ENCODE assay signal across 19 cellular contexts in the genomic region with DNA sequence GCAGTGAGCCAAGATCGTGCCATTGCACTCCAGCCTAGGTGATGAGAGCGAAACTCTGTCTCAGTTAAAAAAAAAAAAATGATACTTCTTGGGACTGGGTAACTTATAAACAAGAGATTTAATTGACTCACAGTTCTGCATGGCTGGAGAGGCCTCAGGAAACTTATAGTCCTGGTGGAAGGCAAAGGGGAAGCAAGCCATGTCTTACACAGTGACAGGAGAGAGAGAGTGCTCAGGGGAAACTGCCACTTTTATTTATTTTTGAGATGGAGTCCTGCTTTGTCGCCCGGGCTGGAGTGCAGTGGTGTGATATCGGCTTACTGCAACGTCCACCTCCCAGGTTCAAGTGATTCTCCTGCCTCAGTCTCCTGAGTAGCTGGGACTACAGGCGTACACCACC. TPM values are rescaled to one million over a fixed set of nuclear protein-coding genes. Genes with fewer than 3 reads are reported as not detected.
DNase-seq lines count a peak whose midpoint lies in the region; ATAC-seq and TF ChIP-seq lines count a peak whose summit lies in the region.
"Had no signal": no experiment of that assay in that cellular context is flagged by ENCODE, and none has a peak within 500 bp of the region (broad histone marks: within the 10 kb centered on the region; RNA-seq: fewer than 3 reads in every experiment).

No MANE protein-coding gene starts in this region.

- POLR2A ChIA-PET in SK-N-SH (lab: Yijun Ruan, JAX): interaction anchor here (1.5 kb wide), 1 partner anchor 8 kb away, joined by 6 read pairs; the partner anchor contains the start of gene SDF2L1
- POLR2A ChIA-PET in activated CD4-positive, alpha-beta memory T cell treated with anti-CD3 and anti-CD28 coated beads, Interleukin-2, amount 10 ng/mL, durations not matched to agents 7 days and 5 days (lab: Charles Lee): interaction anchor here (5.7 kb wide), 1 partner anchor 22 kb away, joined by 40 read pairs; the partner anchor contains the start of gene YDJC
- POLR2A ChIA-PET in naive thymus-derived CD4-positive, alpha-beta T cell (lab: Charles Lee): interaction anchor here (0.6 to 4.4 kb wide), 2 partner anchors 8 to 18 kb away, joined by 3 to 23 read pairs; partner anchors contain the start of gene SDF2L1
- POLR2A ChIA-PET in CD8-positive, alpha-beta T cell (lab: Charles Lee): no interaction called here

- H2AFZ ChIP-seq in SK-N-SH (ENCODE audit: low read depth): no peak overlapping the region
- no peak overlapping the region for H2AFZ ChIP-seq in GM23338

- H3K4me1 Mint-ChIP-seq in GM23338: peaks cover 21% of the 10 kb centered on the region; the same call in 2 of the 3 replicates
- H3K4me1 Mint-ChIP-seq in activated CD4-positive, alpha-beta memory T cell treated with anti-CD3 and anti-CD28 coated beads, Interleukin-2, amount 10 ng/mL, durations not matched to agents 7 days and 5 days: peaks cover 30% of the 10 kb centered on the region
- peaks cover 16 to 36% (median 25%) of the 10 kb centered on the region in 7 donors for H3K4me1 Mint-ChIP-seq in naive thymus-derived CD4-positive, alpha-beta T cell
- peaks cover 19% of the 10 kb centered on the region for H3K4me1 Mint-ChIP-seq in CD8-positive, alpha-beta T cell (ENCODE audit: low read depth)

- H3F3A ChIP-seq in SK-N-SH (replicated peaks; ENCODE audit: insufficient read depth) (no peaks in the 10 kb centered on the region), GM23338 (replicated peaks; ENCODE audit: low read depth) (peaks cover 31% of the 10 kb centered on the region)

- no peak for DNase-seq in SK-N-SH
- no peak for DNase-seq in GM23338 (ENCODE audit: low spot score)
- DNase-seq in activated CD4-positive, alpha-beta memory T cell treated with anti-CD3 and anti-CD28 coated beads, Interleukin-2, amount 10 ng/mL, durations not matched to agents 7 days and 5 days: no peak
- no peak for DNase-seq in naive thymus-derived CD4-positive, alpha-beta T cell
- DNase-seq in activated CD4-positive, CD25-positive, alpha-beta regulatory T cell (lab: John Stamatoyannopoulos, UW): no peak
- no peak for DNase-seq in midbrain (lab: John Stamatoyannopoulos, UW)
- no peak for DNase-seq in CD8-positive, alpha-beta T cell
- DNase-seq: CD4-positive, alpha-beta T cell; central memory CD4-positive, alpha-beta T cell; heart right ventricle; HFFc6; islet precursor cell; mesenchymal stem cell; NCI-H187; NK-92 treated with Interleukin-12 subunit alpha and Interleukin-12 subunit beta, amount 100 ng/mL, for 24 hours; stimulated activated naive CD4-positive, alpha-beta T cell treated with Interleukin-2 at 50 U/mL for 16 hours; T-helper 9 cell had no signal

- H3K4me2 ChIP-seq in SK-N-SH (peak overlapping the region; percentile 100; the same call in 1 of the 2 replicates), GM23338 (peak overlapping the region; percentile 87)
- H3K4me2 ChIP-seq: A549 had no signal

- H3K27me3 ChIP-seq in SK-N-SH (ENCODE audit: insufficient read depth): no peaks in the 10 kb centered on the region
- no peaks in the 10 kb centered on the region for H3K27me3 ChIP-seq in GM23338 (ENCODE audit: insufficient read depth)
- H3K27me3 ChIP-seq in naive thymus-derived CD4-positive, alpha-beta T cell (ENCODE audit: control insufficient read depth in 2 of 2, insufficient read depth in 2 of 2, low read length in 2 of 2): no peaks in the 10 kb centered on the region
- no peaks in the 10 kb centered on the region for H3K27me3 ChIP-seq in CD8-positive, alpha-beta T cell (ENCODE audit: insufficient read depth, low read length)
- H3K27me3 ChIP-seq: heart right ventricle had no signal

- intact Hi-C loops in naive thymus-derived CD4-positive, alpha-beta T cell (cut with micrococcal nuclease): no loop called here
- intact Hi-C loops in CD8-positive, alpha-beta T cell (cut with DNase I, micrococcal nuclease): no loop called here

- CTCF ChIA-PET in SK-N-SH (lab: Yijun Ruan, JAX): no interaction called here
- CTCF ChIA-PET in activated CD4-positive, alpha-beta memory T cell treated with anti-CD3 and anti-CD28 coated beads, Interleukin-2, amount 10 ng/mL, durations not matched to agents 7 days and 5 days (lab: Charles Lee): interaction anchor here (4.3 kb wide), 1 partner anchor 8 kb away, joined by 39 read pairs; the partner anchor contains the start of gene SDF2L1
- CTCF ChIA-PET in naive thymus-derived CD4-positive, alpha-beta T cell (lab: Charles Lee): no interaction called here
- CTCF ChIA-PET in CD8-positive, alpha-beta T cell (lab: Charles Lee): interaction anchor here (4.6 kb wide), 1 partner anchor 8 kb away, joined by 20 read pairs; the partner anchor contains the start of gene SDF2L1

- no peak overlapping the region for H3K9ac ChIP-seq in SK-N-SH

- H3K27ac ChIP-seq in SK-N-SH (ENCODE audit: low read depth in 2 of 2, low read length in 1 of 2) (no peak overlapping the region), GM23338 (ENCODE audit: low read depth) (no peak overlapping the region)
- H3K27ac ChIP-seq in naive thymus-derived CD4-positive, alpha-beta T cell (ENCODE audit: low read depth, low read length): no peak overlapping the region
- H3K27ac ChIP-seq in CD8-positive, alpha-beta T cell (ENCODE audit: low read depth, low read length): no peak overlapping the region
- H3K27ac ChIP-seq: A549, heart right ventricle had no signal

- WGBS in SK-N-SH (ENCODE audit: low lambda C conversion rate): 95% methylated on average over 6 of the region's 7 CpGs

- H3K9me3 ChIP-seq in SK-N-SH: no peaks in the 10 kb centered on the region
- H3K9me3 ChIP-seq in naive thymus-derived CD4-positive, alpha-beta T cell (ENCODE audit: control insufficient read depth in 2 of 3, low read length in 3 of 3): no peaks in the 10 kb centered on the region
- H3K9me3 ChIP-seq in CD8-positive, alpha-beta T cell (ENCODE audit: low read length): no peaks in the 10 kb centered on the region
- H3K9me3 ChIP-seq: A549, heart right ventricle had no signal

- no peak for ATAC-seq in SK-N-SH treated with all-trans-retinoic acid at 6 μM for 48 hours
- no peak for ATAC-seq in GM23338
- ATAC-seq in naive thymus-derived CD4-positive, alpha-beta T cell: no peak
- no peak for ATAC-seq in CD8-positive, alpha-beta T cell
- ATAC-seq: A549 had no signal

- H3K36me3 Mint-ChIP-seq in GM23338 (ENCODE audit: low read depth): peaks cover 40% of the 10 kb centered on the region
- peaks cover 25% of the 10 kb centered on the region for H3K36me3 Mint-ChIP-seq in activated CD4-positive, alpha-beta memory T cell treated with anti-CD3 and anti-CD28 coated beads, Interleukin-2, amount 10 ng/mL, durations not matched to agents 7 days and 5 days (ENCODE audit: low read depth)
- H3K36me3 Mint-ChIP-seq in naive thymus-derived CD4-positive, alpha-beta T cell: peaks cover 0 to 13% (median 7%) of the 10 kb centered on the region in 5 donors
- peaks cover 22% of the 10 kb centered on the region for H3K36me3 Mint-ChIP-seq in CD8-positive, alpha-beta T cell

- H3K27ac Mint-ChIP-seq in GM23338: no peak overlapping the region
- H3K27ac Mint-ChIP-seq in activated CD4-positive, alpha-beta memory T cell treated with anti-CD3 and anti-CD28 coated beads, Interleukin-2, amount 10 ng/mL, durations not matched to agents 7 days and 5 days: no peak overlapping the region
- no peak overlapping the region for H3K27ac Mint-ChIP-seq in naive thymus-derived CD4-positive, alpha-beta T cell
- H3K27ac Mint-ChIP-seq in CD8-positive, alpha-beta T cell: no peak overlapping the region
- H3K27ac Mint-ChIP-seq: CD4-positive, alpha-beta T cell had no signal

- H4K20me1 ChIP-seq in SK-N-SH (ENCODE audit: insufficient read depth) (no peaks in the 10 kb centered on the region), GM23338 (replicated peaks; ENCODE audit: insufficient read depth) (no peaks in the 10 kb centered on the region; the same call in 1 of the 2 replicates)

- TF ChIP-seq CTCF in SK-N-SH (IDR thresholded peaks at IDR 0.05) (no peak), GM23338 (conservative IDR thresholded peaks at IDR 0.05; ENCODE audit: low read depth in 2 of 2) (no peak)
- TF ChIP-seq CTCF in CD8-positive, alpha-beta T cell (IDR thresholded peaks at IDR 0.05): no peak

- peaks cover 0 to 8% of the 10 kb centered on the region in 2 experiments for H3K36me3 ChIP-seq in SK-N-SH (replicated peaks in 1 of 2; ENCODE audit: control insufficient read depth in 1 of 2, insufficient read depth in 2 of 2, low read length in 1 of 2)
- H3K36me3 ChIP-seq in GM23338 (ENCODE audit: insufficient read depth): peaks cover 12% of the 10 kb centered on the region; the same call in 1 of the 2 replicates
- H3K36me3 ChIP-seq in naive thymus-derived CD4-positive, alpha-beta T cell (ENCODE audit: control insufficient read depth in 2 of 3, insufficient read depth in 3 of 3, low read length in 3 of 3): peaks cover 0 to 6% (median 0%) of the 10 kb centered on the region in 3 experiments
- H3K36me3 ChIP-seq in CD8-positive, alpha-beta T cell (ENCODE audit: insufficient read depth, low read length): no peaks in the 10 kb centered on the region

- H3K9me3 Mint-ChIP-seq in GM23338: no peaks in the 10 kb centered on the region
- no peaks in the 10 kb centered on the region for H3K9me3 Mint-ChIP-seq in activated CD4-positive, alpha-beta memory T cell treated with anti-CD3 and anti-CD28 coated beads, Interleukin-2, amount 10 ng/mL, durations not matched to agents 7 days and 5 days
- no peaks in the 10 kb centered on the region for H3K9me3 Mint-ChIP-seq in naive thymus-derived CD4-positive, alpha-beta T cell
- H3K9me3 Mint-ChIP-seq in CD8-positive, alpha-beta T cell: no peaks in the 10 kb centered on the region
- H3K9me3 Mint-ChIP-seq: CD4-positive, alpha-beta T cell; HFFc6 had no signal

- TF ChIP-seq EP300 in SK-N-SH (IDR thresholded peaks at IDR 0.05; ENCODE audit: borderline replicate concordance in 1 of 2, low read depth in 1 of 2, low read length in 1 of 2): no peak

- no peaks in the 10 kb centered on the region for H3K9me2 ChIP-seq in SK-N-SH
- H3K9me2 ChIP-seq in GM23338 (ENCODE audit: insufficient read depth): no peaks in the 10 kb centered on the region

- H3K4me3 ChIP-seq in SK-N-SH (ENCODE audit: low read depth in 2 of 2, low read length in 1 of 2) (no peak overlapping the region), GM23338 (no peak overlapping the region; the same call in 1 of the 2 replicates)
- H3K4me3 ChIP-seq in naive thymus-derived CD4-positive, alpha-beta T cell (ENCODE audit: low read length): no peak overlapping the region
- H3K4me3 ChIP-seq in CD8-positive, alpha-beta T cell (ENCODE audit: low read depth, low read length): no peak overlapping the region
- H3K4me3 ChIP-seq: A549, heart right ventricle had no signal

- H3K4me1 ChIP-seq in SK-N-SH (ENCODE audit: control insufficient read depth in 1 of 2, insufficient read depth in 2 of 2, low read depth in 1 of 2, low read length in 1 of 2) (peaks cover 8 to 20% of the 10 kb centered on the region in 2 experiments; a peak in 2 of 4 replicates), GM23338 (ENCODE audit: insufficient read depth) (peaks cover 19% of the 10 kb centered on the region)
- H3K4me1 ChIP-seq in naive thymus-derived CD4-positive, alpha-beta T cell (ENCODE audit: control insufficient read depth in 2 of 2, insufficient read depth in 2 of 2, low read length in 2 of 2): peaks cover 12 to 15% of the 10 kb centered on the region in 2 donors
- H3K4me1 ChIP-seq in CD8-positive, alpha-beta T cell (ENCODE audit: insufficient read depth, low read length): peaks cover 26% of the 10 kb centered on the region
- H3K4me1 ChIP-seq: A549 had no signal

- H3K79me2 ChIP-seq in SK-N-SH (ENCODE audit: insufficient read depth): peaks cover 15% of the 10 kb centered on the region
- peaks cover 7% of the 10 kb centered on the region for H3K79me2 ChIP-seq in GM23338 (replicated peaks; ENCODE audit: insufficient read depth)

- no peak for TF ChIP-seq RAD21 in SK-N-SH (IDR thresholded peaks at IDR 0.05; ENCODE audit: low read length)

- H3K27me3 Mint-ChIP-seq in GM23338 (ENCODE audit: insufficient read depth, low read depth, poor library complexity): peaks cover 10% of the 10 kb centered on the region
- H3K27me3 Mint-ChIP-seq in activated CD4-positive, alpha-beta memory T cell treated with anti-CD3 and anti-CD28 coated beads, Interleukin-2, amount 10 ng/mL, durations not matched to agents 7 days and 5 days: no peaks in the 10 kb centered on the region
- no peaks in the 10 kb centered on the region for H3K27me3 Mint-ChIP-seq in naive thymus-derived CD4-positive, alpha-beta T cell
- H3K27me3 Mint-ChIP-seq in CD8-positive, alpha-beta T cell (ENCODE audit: low read depth): no peaks in the 10 kb centered on the region
- H3K27me3 Mint-ChIP-seq: CD4-positive, alpha-beta T cell had no signal

- peak overlapping the region; percentile 94 for H3K4me3 Mint-ChIP-seq in GM23338
- peak overlapping the region; percentile 81 for H3K4me3 Mint-ChIP-seq in activated CD4-positive, alpha-beta memory T cell treated with anti-CD3 and anti-CD28 coated beads, Interleukin-2, amount 10 ng/mL, durations not matched to agents 7 days and 5 days
- peak overlapping the region in 6 of 10 donors; percentile 45 to 89 (median 59) for H3K4me3 Mint-ChIP-seq in naive thymus-derived CD4-positive, alpha-beta T cell
- H3K4me3 Mint-ChIP-seq in CD8-positive, alpha-beta T cell: no peak overlapping the region

RNA-seq across cellular contexts. Expression of gene SDF2L1, which starts 8.2 kb away (rescaled TPM):
- polyA plus RNA-seq in SK-N-SH (2012; rRNA removed): 52.2 and 60.9 TPM in 2 replicates
- 29.9 and 44.0 TPM in 2 replicates for polyA plus RNA-seq in SK-N-SH (2012; cell fraction: cytosol; rRNA removed)
- 17.1 and 27.1 TPM in 2 replicates for polyA plus RNA-seq in SK-N-SH (2012; cell fraction: nucleus; rRNA removed)
- total RNA-seq in GM23338 (2014; rRNA removed; shearing (Covaris generic)): 60.3 and 62.3 TPM in 2 replicates
- polyA plus RNA-seq in GM23338 (2016; fragmentation: Nextera tagmentation; extraction: Ambion mirVana): 72.7 and 74.8 TPM in 2 replicates
- 10 to 100 TPM; 61.4 to 62.1 TPM for total RNA-seq in activated CD4-positive, alpha-beta memory T cell treated with anti-CD3 and anti-CD28 coated beads, Interleukin-2, amount 10 ng/mL, durations not matched to agents 7 days and 5 days
- 10 to 100 TPM; 22.1 to 99.8 (median 31.7) TPM for total RNA-seq in naive thymus-derived CD4-positive, alpha-beta T cell
- polyA plus RNA-seq in naive thymus-derived CD4-positive, alpha-beta T cell: 10 to 100 TPM; 70.2 to 72.4 TPM
- 10 to 100 TPM; 20.8 to 21.5 TPM for total RNA-seq in CD8-positive, alpha-beta T cell

RNA-seq across cellular contexts. Expression of gene PPIL2, which starts 15.5 kb away (rescaled TPM):
- polyA plus RNA-seq in SK-N-SH (2012; rRNA removed): 76.2 and 85.1 TPM in 2 replicates
- 29.3 and 38.8 TPM in 2 replicates for polyA plus RNA-seq in SK-N-SH (2012; cell fraction: cytosol; rRNA removed)
- polyA plus RNA-seq in SK-N-SH (2012; cell fraction: nucleus; rRNA removed): 289 and 297 TPM in 2 replicates
- 30.7 and 34.1 TPM in 2 replicates for total RNA-seq in GM23338 (2014; rRNA removed; shearing (Covaris generic))
- 21.6 and 23.0 TPM in 2 replicates for polyA plus RNA-seq in GM23338 (2016; fragmentation: Nextera tagmentation; extraction: Ambion mirVana)
- total RNA-seq in activated CD4-positive, alpha-beta memory T cell treated with anti-CD3 and anti-CD28 coated beads, Interleukin-2, amount 10 ng/mL, durations not matched to agents 7 days and 5 days: 10 to 100 TPM; 62.5 to 66.3 TPM
- total RNA-seq in naive thymus-derived CD4-positive, alpha-beta T cell: 10 to 100 TPM; 69.5 to 81.8 (median 74.7) TPM
- 10 to 100 TPM; 27.1 to 46.4 TPM for polyA plus RNA-seq in naive thymus-derived CD4-positive, alpha-beta T cell
- 10 to 100 TPM; 42.5 to 51.7 TPM for total RNA-seq in CD8-positive, alpha-beta T cell

RNA-seq across cellular contexts. Expression of gene CCDC116, which starts 17.7 kb away (rescaled TPM):
- polyA plus RNA-seq in SK-N-SH (2012; rRNA removed): 0.28 and 0.31 TPM in 2 replicates
- polyA plus RNA-seq in SK-N-SH (2012; cell fraction: cytosol; rRNA removed): 0.08 and 0.09 TPM in 2 replicates
- polyA plus RNA-seq in SK-N-SH (2012; cell fraction: nucleus; rRNA removed): 1.6 and 2.5 TPM in 2 replicates
- 0.14 TPM in 1 of 2 replicates, not detected in the other for total RNA-seq in GM23338 (2014; rRNA removed; shearing (Covaris generic))
- 0.35 TPM in 1 of 2 replicates, not detected in the other for polyA plus RNA-seq in GM23338 (2016; fragmentation: Nextera tagmentation; extraction: Ambion mirVana)
- under 1 TPM; 0.33 to 0.43 TPM for total RNA-seq in activated CD4-positive, alpha-beta memory T cell treated with anti-CD3 and anti-CD28 coated beads, Interleukin-2, amount 10 ng/mL, durations not matched to agents 7 days and 5 days
- total RNA-seq in naive thymus-derived CD4-positive, alpha-beta T cell: under 1 TPM in 4 of 5 experiments, not detected in 1; 0.21 to 0.43 (median 0.27) TPM
- polyA plus RNA-seq in naive thymus-derived CD4-positive, alpha-beta T cell: not detected
- under 1 TPM; 0.19 to 0.33 TPM for total RNA-seq in CD8-positive, alpha-beta T cell

RNA-seq across cellular contexts. Expression of gene YDJC, which starts 20.5 kb away (rescaled TPM):
- polyA plus RNA-seq in SK-N-SH (2012; rRNA removed) (37.4 and 39.9 TPM in 2 replicates), GM23338 (2016; fragmentation: Nextera tagmentation; extraction: Ambion mirVana) (53.3 and 58.4 TPM in 2 replicates)
- 18.4 and 31.5 TPM in 2 replicates for polyA plus RNA-seq in SK-N-SH (2012; cell fraction: cytosol; rRNA removed)
- 56.0 and 94.8 TPM in 2 replicates for polyA plus RNA-seq in SK-N-SH (2012; cell fraction: nucleus; rRNA removed)
- total RNA-seq in GM23338 (2014; rRNA removed; shearing (Covaris generic)): 58.8 and 83.7 TPM in 2 replicates
- total RNA-seq in activated CD4-positive, alpha-beta memory T cell treated with anti-CD3 and anti-CD28 coated beads, Interleukin-2, amount 10 ng/mL, durations not matched to agents 7 days and 5 days: 10 to 100 TPM; 37.1 to 38.0 TPM
- 10 to 100 TPM; 29.0 to 56.0 (median 38.0) TPM for total RNA-seq in naive thymus-derived CD4-positive, alpha-beta T cell
- polyA plus RNA-seq in naive thymus-derived CD4-positive, alpha-beta T cell: 10 to 100 TPM; 51.4 to 75.8 TPM
- 10 to 100 TPM; 25.6 to 26.0 TPM for total RNA-seq in CD8-positive, alpha-beta T cell

Comparison
In these comparisons a context has a peak if more than half of its experiments do, and no peak if none do; other contexts are left out.
1. CTCF ChIA-PET loops: an anchor here in activated CD4-positive, alpha-beta memory T cell treated with anti-CD3 and anti-CD28 coated beads, Interleukin-2, amount 10 ng/mL, durations not matched to agents 7 days and 5 days (4.3 kb wide) and CD8-positive, alpha-beta T cell (4.6 kb wide); none called in SK-N-SH and naive thymus-derived CD4-positive, alpha-beta T cell.